ENCODE assay signal across 13 cellular contexts in genomic region chr10:21293518-21294356, GRCh38.
A peak's percentile ranks its signal among the peaks of the same experiment; 100 is the strongest.
DNase-seq lines count a peak whose midpoint lies in the region; ATAC-seq and TF ChIP-seq lines count a peak whose summit lies in the region.
"Had no signal": no experiment of that assay in that cellular context is flagged by ENCODE, and none has a peak within 500 bp of the region (broad histone marks: within the 10 kb centered on the region; RNA-seq: fewer than 3 reads in every experiment).

No MANE protein-coding gene starts in this region.

- H3K27ac Mint-ChIP-seq in brain: peak overlapping the region in 3 of 5 experiments; percentile 48 to 71 (median 58)
- H3K27ac Mint-ChIP-seq: memory B cell had no signal

- H3K79me2 ChIP-seq in ACC112 (ENCODE audit: control insufficient read depth, insufficient read depth, low read length, unreplicated experiment): no peaks in the 10 kb centered on the region

- no peaks in the 10 kb centered on the region for H3K9me3 ChIP-seq in HUES64 (ENCODE audit: insufficient read depth, low read depth, low read length)
- H3K9me3 ChIP-seq: adrenal gland, BLaER1, esophagus muscularis mucosa had no signal

- peaks cover 0 to 2% (median 0%) of the 10 kb centered on the region in 5 experiments for H3K9me3 Mint-ChIP-seq in brain
- H3K9me3 Mint-ChIP-seq: memory B cell had no signal

- peaks cover 2% of the 10 kb centered on the region for H3K27me3 Mint-ChIP-seq in brain

- H3K27me3 ChIP-seq in ACC112 (ENCODE audit: insufficient read depth, low read length) (no peaks in the 10 kb centered on the region), HUES64 (ENCODE audit: insufficient read depth, low read length) (no peaks in the 10 kb centered on the region)
- H3K27me3 ChIP-seq: adrenal gland, BLaER1, esophagus muscularis mucosa had no signal

- H2AFZ ChIP-seq in ACC112 (ENCODE audit: low read length, unreplicated experiment): peak overlapping the region; percentile 5

- H3K4me1 ChIP-seq in ACC112 (ENCODE audit: control insufficient read depth, insufficient read depth, low read length, unreplicated experiment) (peaks cover 33% of the 10 kb centered on the region), HUES64 (ENCODE audit: insufficient read depth, low read length) (peaks cover 79% of the 10 kb centered on the region)

- TF ChIP-seq CTCF in brain (conservative IDR thresholded peaks at IDR 0.05): no peak
- no peak for TF ChIP-seq CTCF in omental fat pad (IDR thresholded peaks at IDR 0.05)

- WGBS in HUES64: 7% methylated on average over 7 of the region's 9 CpGs

- peak; percentile 55 for DNase-seq in kidney glomerular epithelial cell (lab: John Stamatoyannopoulos, UW)
- DNase-seq in omental fat pad (ENCODE audit: low spot score): no peak
- no peak for DNase-seq in UCSD-AML1 (lab: John Stamatoyannopoulos, UW; ENCODE audit: unreplicated experiment)
- no peak for DNase-seq in NCI-H226
- no peak for DNase-seq in NCI-H2227 treated with DMSO at 0.1 percent for 48 hours (lab: John Stamatoyannopoulos, UW)
- DNase-seq: stimulated activated naive CD4-positive, alpha-beta T cell treated with Interleukin-2 at 50 U/mL for 16 hours had no signal

- H3K4me3 ChIP-seq in ACC112 (ENCODE audit: low read depth, low read length) (peak overlapping the region; percentile 66), HUES64 (ENCODE audit: low read length) (peak overlapping the region; percentile 64)
- H3K4me3 ChIP-seq: BLaER1 had no signal

- H3K36me3 ChIP-seq in ACC112 (ENCODE audit: insufficient read depth, low read length) (no peaks in the 10 kb centered on the region), HUES64 (ENCODE audit: insufficient read depth, low read length) (no peaks in the 10 kb centered on the region)
- H3K36me3 ChIP-seq: adrenal gland, BLaER1, esophagus muscularis mucosa had no signal

- no peak for ATAC-seq in omental fat pad (ENCODE audit: low FRiP score)

- peak overlapping the region; percentile 95 for H3K27ac ChIP-seq in ACC112 (ENCODE audit: low read depth, low read length)
- H3K27ac ChIP-seq in HUES64 (ENCODE audit: low read depth, low read length): peak overlapping the region; percentile 98
- H3K27ac ChIP-seq: BLaER1 had no signal

- H3K9ac ChIP-seq in HUES64 (ENCODE audit: low read depth, low read length): peak overlapping the region; percentile 92
- H3K9ac ChIP-seq: BLaER1 had no signal

- peak overlapping the region; percentile 73 to 87 (median 77) for H3K4me3 Mint-ChIP-seq in brain
- H3K4me3 Mint-ChIP-seq: memory B cell had no signal

- H3K36me3 Mint-ChIP-seq in brain: no peaks in the 10 kb centered on the region
- H3K36me3 Mint-ChIP-seq: memory B cell had no signal

- peaks cover 33% of the 10 kb centered on the region for H3K4me1 Mint-ChIP-seq in brain
- H3K4me1 Mint-ChIP-seq: memory B cell had no signal
